Comparison of ENCODE assay signal across 1 cellular context in genomic region chr10:78210548-78210947, GRCh38.
TF ChIP-seq lines count a peak whose summit lies in the region.

No MANE protein-coding gene starts in this region.

TF ChIP-seq in H1, 55 proteins besides CTCF, POLR2A, EP300 and RAD21:
- TF ChIP-seq RNF2 (IDR thresholded peaks at IDR 0.05; ENCODE audit: borderline replicate concordance, low read depth, low read length, missing control alignments, poor library complexity, severe bottlenecking) = no peak
- TF ChIP-seq CBX5 (IDR thresholded peaks at IDR 0.05; ENCODE audit: low read depth, low read length) = no peak
- TF ChIP-seq KDM5A (IDR thresholded peaks at IDR 0.05; ENCODE audit: low read length) = no peak
- no peak for TF ChIP-seq SP2 (IDR thresholded peaks at IDR 0.05; ENCODE audit: low read length)
- TF ChIP-seq SP4 (IDR thresholded peaks at IDR 0.05; ENCODE audit: low read length) = no peak
- TF ChIP-seq, protein P1, sequence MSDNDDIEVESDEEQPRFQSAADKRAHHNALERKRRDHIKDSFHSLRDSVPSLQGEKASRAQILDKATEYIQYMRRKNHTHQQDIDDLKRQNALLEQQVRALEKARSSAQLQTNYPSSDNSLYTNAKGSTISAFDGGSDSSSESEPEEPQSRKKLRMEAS (IDR thresholded peaks at IDR 0.05) = no peak
- TF ChIP-seq TAF7 (optimal IDR thresholded peaks at IDR 0.05; ENCODE audit: borderline replicate concordance, low read depth, low read length) = no peak
- no peak for TF ChIP-seq CEBPB (IDR thresholded peaks at IDR 0.05; ENCODE audit: low read depth, low read length)
